In genomic region chr6:112665815-112666214, GRCh38 we compare ENCODE assay signal across 17 cellular contexts.
DNase-seq lines count a peak whose midpoint lies in the region; TF ChIP-seq lines count a peak whose summit lies in the region.
"Had no signal": no experiment of that assay in that cellular context is flagged by ENCODE, and none has a peak within 500 bp of the region (broad histone marks: within the 10 kb centered on the region; RNA-seq: fewer than 3 reads in every experiment).

No MANE protein-coding gene starts in this region.

- no peak for TF ChIP-seq CTCF in GM10248 (IDR thresholded peaks at IDR 0.05; ENCODE audit: control extremely low read depth, extremely low read depth, low read depth, missing control alignments)

- DNase-seq in ELR (ENCODE audit: low read depth) (peak; percentile 75), LHCN-M2 (ENCODE audit: low read depth) (peak; percentile 75), dermis microvascular lymphatic vessel endothelial cell (ENCODE audit: low read depth in 2 of 2) (peak; percentile 39 to 65), kidney tubule cell (ENCODE audit: low spot score) (peak; percentile 48), activated gamma-delta T cell treated with Interleukin-2 at 50 U/mL for 16 hours (no peak), GM10248 (ENCODE audit: extremely low spot score) (no peak), NCI-H526 (lab: John Stamatoyannopoulos, UW) (no peak), NCI-H226 (no peak)
- DNase-seq: activated CD8-positive, alpha-beta T cell treated with anti-CD3 and anti-CD28 coated beads for 36 hours; activated T-cell treated with anti-CD3 and anti-CD28 coated beads, Interleukin-2, amount 50 U/mL, for 4 hours; body of pancreas; Calu3; dorsolateral prefrontal cortex; left colon; mucosa of descending colon; NCI-H1930; NCI-H526 treated with DMSO at 0.1 percent for 48 hours had no signal

- POLR2A ChIA-PET in GM10248 (lab: Yijun Ruan, JAX): no interaction called here

- CTCF ChIA-PET in GM10248 (lab: Yijun Ruan, JAX): interaction anchor here (1.2 kb wide), 1 partner anchor 49 kb away, joined by 3 read pairs; no protein-coding TSS in a partner anchor

Comparison
In these comparisons a context has a peak if more than half of its experiments do, and no peak if none do; other contexts are left out.
1. DNase-seq: peak in ELR (single experiment), LHCN-M2 (single experiment), dermis microvascular lymphatic vessel endothelial cell (2 of 2) and kidney tubule cell (single experiment); none in activated gamma-delta T cell treated with Interleukin-2 at 50 U/mL for 16 hours (single experiment), GM10248 (single experiment), NCI-H526 (0 of 2) and NCI-H226 (single experiment).